In genomic region chr10:96309631-96310358, GRCh38 we compare ENCODE assay signal across 27 cellular contexts. TPM values are rescaled to one million over a fixed set of nuclear protein-coding genes. Genes with fewer than 3 reads are reported as not detected.
DNase-seq lines count a peak whose midpoint lies in the region; ATAC-seq, FAIRE-seq and TF ChIP-seq lines count a peak whose summit lies in the region.
"Had no signal": no experiment of that assay in that cellular context is flagged by ENCODE, and none has a peak within 500 bp of the region (broad histone marks: within the 10 kb centered on the region; RNA-seq: fewer than 3 reads in every experiment).

No MANE protein-coding gene starts in this region.

- no peaks in the 10 kb centered on the region for H3K36me3 Mint-ChIP-seq in natural killer cell
- H3K36me3 Mint-ChIP-seq: IgD-negative memory B cell, memory B cell had no signal

- intact Hi-C loops in thyroid gland (cut with DNase I) (no loop called here), natural killer cell (cut with micrococcal nuclease) (no loop called here)

- H3K27ac Mint-ChIP-seq in natural killer cell: no peak overlapping the region
- H3K27ac Mint-ChIP-seq: activated B cell treated with CpG ODN at 0.5 μM for 24 hours; activated CD4-positive, alpha-beta memory T cell treated with anti-CD3 and anti-CD28 coated beads, Interleukin-2, amount 10 ng/mL, durations not matched to agents 7 days and 5 days; IgD-negative memory B cell; memory B cell; T-helper 2 cell treated with Interferon-gamma antibody and Interleukin-4, amounts not matched to agents 5 μg/mL and 100 μg/mL, for 36 hours had no signal

- H3K4me3 ChIP-seq in bronchial epithelial cell (ENCODE audit: low read depth, low read length): no peak overlapping the region
- H3K4me3 ChIP-seq in thyroid gland (replicated peaks in 1 of 3): no peak overlapping the region
- no peak overlapping the region for H3K4me3 ChIP-seq in tibial nerve
- H3K4me3 ChIP-seq: esophagus squamous epithelium, SJSA1, thoracic aorta had no signal

- TF ChIP-seq CTCF in bronchial epithelial cell (IDR thresholded peaks at IDR 0.05; ENCODE audit: insufficient read depth, low read length, severe bottlenecking) (no peak), thyroid gland (IDR thresholded peaks at IDR 0.05) (no peak), tibial nerve (IDR thresholded peaks at IDR 0.05) (no peak), natural killer cell (IDR thresholded peaks at IDR 0.05) (no peak)

- no peaks in the 10 kb centered on the region for H3K9me3 Mint-ChIP-seq in natural killer cell
- H3K9me3 Mint-ChIP-seq: activated B cell treated with CpG ODN at 0.5 μM for 24 hours; activated CD4-positive, alpha-beta memory T cell treated with anti-CD3 and anti-CD28 coated beads, Interleukin-2, amount 10 ng/mL, durations not matched to agents 7 days and 5 days; IgD-negative memory B cell; memory B cell; T-helper 2 cell treated with Interferon-gamma antibody and Interleukin-4, amounts not matched to agents 5 μg/mL and 100 μg/mL, for 36 hours had no signal

- H3K9me3 ChIP-seq in thyroid gland (no peaks in the 10 kb centered on the region), tibial nerve (no peaks in the 10 kb centered on the region)
- H3K9me3 ChIP-seq: esophagus squamous epithelium, SJSA1, thoracic aorta had no signal

- WGBS in thyroid gland, 2 donors: 44 to 46% methylated on average over 2 of the region's 2 CpGs
- 32 to 38% methylated on average over 2 of the region's 2 CpGs for WGBS in tibial nerve, 2 donors

- H3K36me3 ChIP-seq in bronchial epithelial cell (ENCODE audit: control insufficient read depth, insufficient read depth, low read length) (no peaks in the 10 kb centered on the region), thyroid gland (no peaks in the 10 kb centered on the region), tibial nerve (no peaks in the 10 kb centered on the region)
- H3K36me3 ChIP-seq: esophagus squamous epithelium, SJSA1, thoracic aorta had no signal

- H3K4me1 Mint-ChIP-seq in natural killer cell: no peaks in the 10 kb centered on the region
- H3K4me1 Mint-ChIP-seq: activated CD4-positive, alpha-beta memory T cell treated with anti-CD3 and anti-CD28 coated beads, Interleukin-2, amount 10 ng/mL, durations not matched to agents 7 days and 5 days had no signal

- peak overlapping the region; percentile 29 to 49 (median 41) for H3K27ac ChIP-seq in thyroid gland
- no peak overlapping the region for H3K27ac ChIP-seq in tibial nerve
- H3K27ac ChIP-seq: esophagus squamous epithelium, SJSA1, thoracic aorta had no signal

- DNase-seq in NCI-H2171 treated with DMSO at 0.1 percent for 48 hours (lab: John Stamatoyannopoulos, UW): peak; percentile 9
- DNase-seq in NCI-H2171 (lab: John Stamatoyannopoulos, UW): no peak
- no peak for DNase-seq in bronchial epithelial cell (ENCODE audit: low read depth)
- peak; percentile 40 for DNase-seq in left kidney (ENCODE audit: low read depth, low spot score)
- peak in 1 of 2 donors; percentile 35 for DNase-seq in thyroid gland
- DNase-seq in tibial nerve (ENCODE audit: low spot score in 2 of 2): no peak
- DNase-seq in natural killer cell: no peak
- DNase-seq in H4 (ENCODE audit: low spot score): no peak
- DNase-seq: 8988T; activated B cell treated with CpG ODN at 0.5 μM for 24 hours; activated CD4-positive, alpha-beta memory T cell treated with anti-CD3 and anti-CD28 coated beads, Interleukin-2, amount 10 ng/mL, durations not matched to agents 7 days and 5 days; activated naive CD4-positive, alpha-beta T cell; central memory CD4-positive, alpha-beta T cell; esophagus squamous epithelium; MM.1S; NCI-H1436 treated with DMSO at 0.1 percent for 48 hours; PC-3; retina had no signal

- TF ChIP-seq POLR2A in thyroid gland (IDR thresholded peaks at IDR 0.05) (no peak), tibial nerve (IDR thresholded peaks at IDR 0.05) (no peak)

- H3K27me3 ChIP-seq in bronchial epithelial cell (ENCODE audit: control insufficient read depth, insufficient read depth, low read length) (no peaks in the 10 kb centered on the region), thyroid gland (no peaks in the 10 kb centered on the region), tibial nerve (no peaks in the 10 kb centered on the region)

- H3K4me1 ChIP-seq in thyroid gland (peaks cover 14 to 19% of the 10 kb centered on the region in 2 donors), tibial nerve (no peaks in the 10 kb centered on the region)
- H3K4me1 ChIP-seq: SJSA1 had no signal

- no peak overlapping the region for H3K4me3 Mint-ChIP-seq in natural killer cell
- H3K4me3 Mint-ChIP-seq: activated B cell treated with CpG ODN at 0.5 μM for 24 hours; activated CD4-positive, alpha-beta memory T cell treated with anti-CD3 and anti-CD28 coated beads, Interleukin-2, amount 10 ng/mL, durations not matched to agents 7 days and 5 days; IgD-negative memory B cell; memory B cell; T-helper 2 cell treated with Interferon-gamma antibody and Interleukin-4, amounts not matched to agents 5 μg/mL and 100 μg/mL, for 36 hours had no signal

- TF ChIP-seq EP300 in tibial nerve (IDR thresholded peaks at IDR 0.05): no peak

- peaks cover 19 to 26% of the 10 kb centered on the region in 2 donors for H3K27me3 Mint-ChIP-seq in natural killer cell (ENCODE audit: low read depth in 2 of 2)

- ATAC-seq in natural killer cell: no peak
- ATAC-seq: HCT116, PC-3 had no signal

- FAIRE-seq in bronchial epithelial cell (lab: Jason Lieb, UNC): peak; percentile 68
- FAIRE-seq: G401.6, islet of Langerhans had no signal

RNA-seq across cellular contexts. Expression of gene DNTT, which starts 5.6 kb away (rescaled TPM):
- total RNA-seq in bronchial epithelial cell (not detected in 2 replicates), thyroid gland (under 1 TPM in 1 of 4 donors, not detected in 3; 0.88 TPM), tibial nerve (not detected), natural killer cell (not detected)
- not detected in 2 replicates for total RNA-seq in H4 (2014; rRNA removed; shearing (Covaris generic))
- total RNA-seq: activated CD4-positive, alpha-beta memory T cell treated with anti-CD3 and anti-CD28 coated beads, Interleukin-2, amount 10 ng/mL, durations not matched to agents 7 days and 5 days; esophagus squamous epithelium; glomerular endothelial cell; PC-3; SJSA1; thoracic aorta had no signal

RNA-seq across cellular contexts. Expression of gene BLNK, which starts 38.4 kb away (rescaled TPM):
- total RNA-seq in bronchial epithelial cell: 2.6 and 9.2 TPM in 2 replicates
- 10 to 100 TPM in 3 of 4 donors, 1 to 10 TPM in 1; 5.8 to 36.9 (median 25.7) TPM for total RNA-seq in thyroid gland
- total RNA-seq in tibial nerve: 10 to 100 TPM in 2 of 4 donors, 1 to 10 TPM in 1, under 1 TPM in 1; 0.59 to 16.4 (median 6.4) TPM
- 1 to 10 TPM in 2 of 3 donors, under 1 TPM in 1; 0.66 to 4.0 (median 1.5) TPM for total RNA-seq in natural killer cell
- 0.10 TPM in 1 of 2 replicates, not detected in the other for total RNA-seq in H4 (2014; rRNA removed; shearing (Covaris generic))
- total RNA-seq: activated CD4-positive, alpha-beta memory T cell treated with anti-CD3 and anti-CD28 coated beads, Interleukin-2, amount 10 ng/mL, durations not matched to agents 7 days and 5 days; glomerular endothelial cell; PC-3; SJSA1 had no signal

RNA-seq across cellular contexts. Expression of gene OPALIN, which starts 49.0 kb away (rescaled TPM):
- total RNA-seq in bronchial epithelial cell (not detected in 2 replicates), thyroid gland (not detected), tibial nerve (not detected), natural killer cell (not detected)
- not detected in 2 replicates for total RNA-seq in H4 (2014; rRNA removed; shearing (Covaris generic))
- total RNA-seq: activated B cell treated with CpG ODN at 0.5 μM for 24 hours; activated CD4-positive, alpha-beta memory T cell treated with anti-CD3 and anti-CD28 coated beads, Interleukin-2, amount 10 ng/mL, durations not matched to agents 7 days and 5 days; esophagus squamous epithelium; glomerular endothelial cell; PC-3; SJSA1; thoracic aorta had no signal

Comparison
In these comparisons a context has a peak if more than half of its experiments do, and no peak if none do; other contexts are left out.
1. DNase-seq: peak in NCI-H2171 treated with DMSO at 0.1 percent for 48 hours (single experiment) and left kidney (single experiment); none in NCI-H2171 (single experiment), bronchial epithelial cell (single experiment), tibial nerve (0 of 2), natural killer cell (single experiment) and H4 (single experiment).
2. H3K27ac ChIP-seq: peak in thyroid gland (3 of 3); none in tibial nerve (0 of 4).